In genomic region chr3:181757694-181758306, GRCh38 we compare ENCODE assay signal across 27 cellular contexts. TPM values are rescaled to one million over a fixed set of nuclear protein-coding genes. Genes with fewer than 3 reads are reported as not detected.
DNase-seq lines count a peak whose midpoint lies in the region; ATAC-seq and TF ChIP-seq lines count a peak whose summit lies in the region.
"Had no signal": no experiment of that assay in that cellular context is flagged by ENCODE, and none has a peak within 500 bp of the region (broad histone marks: within the 10 kb centered on the region; RNA-seq: fewer than 3 reads in every experiment).

No MANE protein-coding gene starts in this region.

- H3K27me3 Mint-ChIP-seq in nephron progenitor cell (ENCODE audit: low read depth, poor library complexity) = no peaks in the 10 kb centered on the region
- H3K27me3 Mint-ChIP-seq in naive thymus-derived CD8-positive, alpha-beta T cell = peaks cover 4 to 18% (median 9%) of the 10 kb centered on the region in 5 donors
- H3K27me3 Mint-ChIP-seq: activated naive CD4-positive, alpha-beta T cell treated with anti-CD3 and anti-CD28 coated beads, Interleukin-2, amount 10 ng/mL, durations not matched to agents 7 days and 5 days had no signal

- no peaks in the 10 kb centered on the region for H3K79me2 ChIP-seq in PC-9 (ENCODE audit: low read depth)

- H3F3A ChIP-seq in PC-9 (ENCODE audit: insufficient read depth, low read depth) = no peaks in the 10 kb centered on the region

- intact Hi-C loops in PC-9 (cut with micrococcal nuclease; ENCODE audit: unreplicated experiment) = no loop called here

- TF ChIP-seq CTCF in PC-9 (conservative IDR thresholded peaks at IDR 0.05) (no peak), nephron progenitor cell (IDR thresholded peaks at IDR 0.05) (no peak), upper lobe of left lung (IDR thresholded peaks at IDR 0.05) (no peak)

- no peak for TF ChIP-seq POLR2A in upper lobe of left lung (IDR thresholded peaks at IDR 0.05)

- POLR2A ChIA-PET in PC-9 (lab: Charles Lee; ENCODE audit: unreplicated experiment) = no interaction called here
- POLR2A ChIA-PET in naive thymus-derived CD8-positive, alpha-beta T cell (lab: Charles Lee) = no interaction called here

- H3K4me1 Mint-ChIP-seq in nephron progenitor cell = peaks cover 47% of the 10 kb centered on the region
- no peaks in the 10 kb centered on the region for H3K4me1 Mint-ChIP-seq in naive thymus-derived CD8-positive, alpha-beta T cell
- H3K4me1 Mint-ChIP-seq: activated naive CD4-positive, alpha-beta T cell treated with anti-CD3 and anti-CD28 coated beads, Interleukin-2, amount 10 ng/mL, durations not matched to agents 7 days and 5 days; IgD-negative memory B cell; memory B cell had no signal

- H3K27me3 ChIP-seq in PC-9 (ENCODE audit: insufficient read depth, low read depth) (no peaks in the 10 kb centered on the region), upper lobe of left lung (no peaks in the 10 kb centered on the region)

- H3K4me3 ChIP-seq in PC-9 = no peak overlapping the region
- H3K4me3 ChIP-seq in upper lobe of left lung = no peak overlapping the region
- H3K4me3 ChIP-seq: esophagus muscularis mucosa, gastroesophageal sphincter, pancreas, sigmoid colon, uterus had no signal

- peaks cover 40% of the 10 kb centered on the region for H3K4me1 ChIP-seq in PC-9 (replicated peaks; ENCODE audit: insufficient read depth)
- H3K4me1 ChIP-seq in upper lobe of left lung = peaks cover 0 to 4% (median 0%) of the 10 kb centered on the region in 4 donors
- H3K4me1 ChIP-seq: esophagus muscularis mucosa, gastroesophageal sphincter, pancreas, sigmoid colon, uterus had no signal

- H3K36me3 ChIP-seq in PC-9 (ENCODE audit: low read depth) = no peaks in the 10 kb centered on the region
- no peaks in the 10 kb centered on the region for H3K36me3 ChIP-seq in upper lobe of left lung
- H3K36me3 ChIP-seq: esophagus muscularis mucosa, gastroesophageal sphincter, pancreas, sigmoid colon, uterus had no signal

- ATAC-seq in naive thymus-derived CD8-positive, alpha-beta T cell = no peak
- no peak for ATAC-seq in upper lobe of left lung (ENCODE audit: low FRiP score in 2 of 2)
- ATAC-seq: activated T-cell treated with anti-CD3 and anti-CD28 coated beads, Interleukin-2, amount 50 U/mL, for 4 hours; gastroesophageal sphincter; pancreas; SK-N-SH treated with all-trans-retinoic acid at 6 μM for 48 hours had no signal

- CTCF ChIA-PET in PC-9 (lab: Charles Lee) = interaction anchor here (0.6 kb wide), 1 partner anchor 58 kb away, joined by 3 read pairs; no protein-coding TSS in a partner anchor

- H2AFZ ChIP-seq in PC-9 = peak overlapping the region; percentile 50

- no peaks in the 10 kb centered on the region for H3K9me2 ChIP-seq in PC-9 (ENCODE audit: insufficient read depth)

- H4K20me1 ChIP-seq in PC-9 (ENCODE audit: insufficient read depth) = no peaks in the 10 kb centered on the region

- no peaks in the 10 kb centered on the region for H3K9me3 Mint-ChIP-seq in nephron progenitor cell
- H3K9me3 Mint-ChIP-seq in naive thymus-derived CD8-positive, alpha-beta T cell = peaks cover 0 to 3% (median 0%) of the 10 kb centered on the region in 9 donors
- H3K9me3 Mint-ChIP-seq: activated naive CD4-positive, alpha-beta T cell treated with anti-CD3 and anti-CD28 coated beads, Interleukin-2, amount 10 ng/mL, durations not matched to agents 7 days and 5 days; activated T-cell treated with anti-CD3 and anti-CD28 coated beads, Interleukin-2, amount 50 U/mL, for 4 hours; IgD-negative memory B cell; memory B cell had no signal

- TF ChIP-seq EP300 in upper lobe of left lung (IDR thresholded peaks at IDR 0.05) = no peak

- H3K36me3 Mint-ChIP-seq in nephron progenitor cell (ENCODE audit: low read depth) = no peaks in the 10 kb centered on the region
- H3K36me3 Mint-ChIP-seq in naive thymus-derived CD8-positive, alpha-beta T cell = no peaks in the 10 kb centered on the region
- H3K36me3 Mint-ChIP-seq: activated naive CD4-positive, alpha-beta T cell treated with anti-CD3 and anti-CD28 coated beads, Interleukin-2, amount 10 ng/mL, durations not matched to agents 7 days and 5 days; IgD-negative memory B cell; memory B cell had no signal

- H3K4me3 Mint-ChIP-seq in nephron progenitor cell = peak overlapping the region; percentile 54
- H3K4me3 Mint-ChIP-seq in naive thymus-derived CD8-positive, alpha-beta T cell = no peak overlapping the region
- H3K4me3 Mint-ChIP-seq: activated naive CD4-positive, alpha-beta T cell treated with anti-CD3 and anti-CD28 coated beads, Interleukin-2, amount 10 ng/mL, durations not matched to agents 7 days and 5 days; activated T-cell treated with anti-CD3 and anti-CD28 coated beads, Interleukin-2, amount 50 U/mL, for 4 hours; IgD-negative memory B cell; memory B cell had no signal

- H3K4me2 ChIP-seq in PC-9 = peak overlapping the region; percentile 43

- WGBS in upper lobe of left lung, 2 donors = 43 to 47% methylated on average over 3 of the region's 3 CpGs

- no TSS peak for BruUV-seq in PC-9 (replicated peaks; lab: Mats Ljungman, UMichigan)

- H3K27ac ChIP-seq in PC-9 (peak overlapping the region; percentile 16; the same call in 1 of the 2 replicates), upper lobe of left lung (no peak overlapping the region)
- H3K27ac ChIP-seq: 22Rv1, esophagus muscularis mucosa, gastroesophageal sphincter, pancreas, sigmoid colon, uterus had no signal

- DNase-seq in DMS 273 (lab: John Stamatoyannopoulos, UW; ENCODE audit: unreplicated experiment) = peak; percentile 37
- no peak for DNase-seq in DMS 273 treated with DMSO at 0.1 percent for 48 hours (lab: John Stamatoyannopoulos, UW)
- peak; percentile 44 for DNase-seq in NCI-H345 (lab: John Stamatoyannopoulos, UW)
- DNase-seq in PC-9 = peak in 1 of 2 experiments; percentile 42
- DNase-seq in nephron progenitor cell = no peak
- no peak for DNase-seq in naive thymus-derived CD8-positive, alpha-beta T cell
- no peak for DNase-seq in upper lobe of left lung
- no peak for DNase-seq in iPS-NIHi7 (ENCODE audit: extremely low spot score)
- DNase-seq: activated naive CD4-positive, alpha-beta T cell treated with anti-CD3 and anti-CD28 coated beads, Interleukin-2, amount 10 ng/mL, durations not matched to agents 7 days and 5 days; activated T-cell treated with anti-CD3 and anti-CD28 coated beads, Interleukin-2, amount 50 U/mL, for 4 hours; AML-193; effector CD8-positive, alpha-beta T cell; NCI-H187; NK-92 treated with Interleukin-12 subunit alpha and Interleukin-12 subunit beta, amount 100 ng/mL, for 24 hours; pancreas; RPMI8226; sigmoid colon; T1000; uterus had no signal

- H3K27ac Mint-ChIP-seq in nephron progenitor cell = peak overlapping the region; percentile 95
- no peak overlapping the region for H3K27ac Mint-ChIP-seq in naive thymus-derived CD8-positive, alpha-beta T cell
- H3K27ac Mint-ChIP-seq: activated naive CD4-positive, alpha-beta T cell treated with anti-CD3 and anti-CD28 coated beads, Interleukin-2, amount 10 ng/mL, durations not matched to agents 7 days and 5 days; IgD-negative memory B cell; memory B cell had no signal

- no peaks in the 10 kb centered on the region for H3K9me3 ChIP-seq in PC-9 (ENCODE audit: insufficient read depth, low read depth)
- no peaks in the 10 kb centered on the region for H3K9me3 ChIP-seq in upper lobe of left lung
- H3K9me3 ChIP-seq: esophagus muscularis mucosa, gastroesophageal sphincter, pancreas, sigmoid colon, uterus had no signal

RNA-seq across cellular contexts. Expression of gene SOX2, which starts 46.1 kb away (rescaled TPM):
- total RNA-seq in PC-9 (2021) = not detected in 2 replicates
- not detected for total RNA-seq in naive thymus-derived CD8-positive, alpha-beta T cell
- polyA plus RNA-seq in naive thymus-derived CD8-positive, alpha-beta T cell = not detected
- total RNA-seq in upper lobe of left lung = 10 to 100 TPM in 1 of 6 donors, 1 to 10 TPM in 4, under 1 TPM in 1; 0.57 to 16.4 (median 2.8) TPM
- total RNA-seq: kidney epithelial cell, MCF 10A had no signal
- polyA plus RNA-seq: IgD-negative memory B cell had no signal

Comparison
In these comparisons a context has a peak if more than half of its experiments do, and no peak if none do; other contexts are left out.
1. DNase-seq: peak in DMS 273 (single experiment) and NCI-H345 (single experiment); none in DMS 273 treated with DMSO at 0.1 percent for 48 hours (single experiment), nephron progenitor cell (single experiment), naive thymus-derived CD8-positive, alpha-beta T cell (0 of 10), upper lobe of left lung (0 of 2) and iPS-NIHi7 (single experiment).